ENCODE assay signal across 8 cellular contexts in the genomic region with DNA sequence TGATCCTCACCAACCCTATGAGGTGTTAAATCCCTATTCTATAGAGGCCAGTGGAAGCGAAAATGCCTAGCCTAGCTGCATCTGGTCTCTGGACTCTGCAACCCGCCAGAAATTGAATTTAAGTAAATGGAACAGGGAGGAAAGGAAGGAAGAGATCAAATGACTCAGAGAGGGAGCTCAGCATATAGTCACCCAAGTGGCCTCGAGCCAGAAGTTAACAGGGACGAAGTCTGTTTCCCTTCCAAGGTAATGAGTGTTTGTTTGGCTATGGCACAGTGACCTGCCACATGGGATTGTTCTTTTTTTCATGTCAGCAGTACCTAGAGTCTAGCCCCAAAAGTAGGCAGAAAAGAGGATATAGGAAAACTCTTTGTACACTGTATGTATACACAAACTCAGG.
DNase-seq lines count a peak whose midpoint lies in the region; ATAC-seq lines count a peak whose summit lies in the region.

No MANE protein-coding gene starts in this region.

- H3K27ac Mint-ChIP-seq in natural killer cell treated with Interleukin-12 subunit alpha and Interleukin-12 subunit beta and Interleukin-15 and Interleukin-18, amount 100 ng/mL, for 72 hours, result no peak overlapping the region

- DNase-seq in GM04504 (ENCODE audit: low read depth) (peak; percentile 74), NCI-H510A (lab: John Stamatoyannopoulos, UW) (peak; percentile 30), dermis blood vessel endothelial cell (peak; percentile 91), renal cortical epithelial cell (ENCODE audit: low read depth) (peak; percentile 85), GOT3 (lab: John Stamatoyannopoulos, UW) (no peak)
- no peak for DNase-seq in natural killer cell treated with Interleukin-12 subunit alpha and Interleukin-12 subunit beta and Interleukin-15 and Interleukin-18, amount 100 ng/mL, for 72 hours (ENCODE audit: low spot score)

- H3K27me3 Mint-ChIP-seq in natural killer cell treated with Interleukin-12 subunit alpha and Interleukin-12 subunit beta and Interleukin-15 and Interleukin-18, amount 100 ng/mL, for 72 hours, result no peaks in the 10 kb centered on the region

- H3K4me1 Mint-ChIP-seq in natural killer cell treated with Interleukin-12 subunit alpha and Interleukin-12 subunit beta and Interleukin-15 and Interleukin-18, amount 100 ng/mL, for 72 hours (ENCODE audit: low read depth in 2 of 2), result peaks cover 31 to 45% of the 10 kb centered on the region in 2 donors

- H3K36me3 Mint-ChIP-seq in natural killer cell treated with Interleukin-12 subunit alpha and Interleukin-12 subunit beta and Interleukin-15 and Interleukin-18, amount 100 ng/mL, for 72 hours, result no peaks in the 10 kb centered on the region

- H3K4me3 Mint-ChIP-seq in natural killer cell treated with Interleukin-12 subunit alpha and Interleukin-12 subunit beta and Interleukin-15 and Interleukin-18, amount 100 ng/mL, for 72 hours, result no peak overlapping the region

- ATAC-seq in GM21390 (IDR thresholded peaks at IDR 0.05; ENCODE audit: unreplicated experiment) (no peak), GM18517 (IDR thresholded peaks at IDR 0.05; ENCODE audit: unreplicated experiment) (no peak)
- ATAC-seq in natural killer cell treated with Interleukin-12 subunit alpha and Interleukin-12 subunit beta and Interleukin-15 and Interleukin-18, amount 100 ng/mL, for 72 hours, result no peak

- H3K9me3 Mint-ChIP-seq in natural killer cell treated with Interleukin-12 subunit alpha and Interleukin-12 subunit beta and Interleukin-15 and Interleukin-18, amount 100 ng/mL, for 72 hours, result peaks cover 6% of the 10 kb centered on the region

Comparison
In these comparisons a context has a peak if more than half of its experiments do, and no peak if none do; other contexts are left out.
1. DNase-seq: peak in GM04504 (single experiment), NCI-H510A (single experiment), dermis blood vessel endothelial cell (single experiment) and renal cortical epithelial cell (single experiment); none in natural killer cell treated with Interleukin-12 subunit alpha and Interleukin-12 subunit beta and Interleukin-15 and Interleukin-18, amount 100 ng/mL, for 72 hours (single experiment) and GOT3 (single experiment).